In genomic region chr5:18807256-18808193, GRCh38 we compare ENCODE assay signal across 22 cellular contexts.
A peak's percentile ranks its signal among the peaks of the same experiment; 100 is the strongest.
DNase-seq lines count a peak whose midpoint lies in the region; ATAC-seq, FAIRE-seq and TF ChIP-seq lines count a peak whose summit lies in the region.
"Had no signal": no experiment of that assay in that cellular context is flagged by ENCODE, and none has a peak within 500 bp of the region (broad histone marks: within the 10 kb centered on the region; RNA-seq: fewer than 3 reads in every experiment).

No MANE protein-coding gene starts in this region.

- no peaks in the 10 kb centered on the region for H3K27me3 ChIP-seq in GM12878 (replicated peaks in 1 of 2; ENCODE audit: control insufficient read depth in 2 of 2, insufficient read depth in 2 of 2, low read length in 1 of 2)
- H3K27me3 ChIP-seq: MG63, SJSA1 had no signal

- TF ChIP-seq EP300 in GM12878 (IDR thresholded peaks at IDR 0.05; ENCODE audit: borderline replicate concordance in 1 of 2, control insufficient read depth in 1 of 2, low read depth in 2 of 2, low read length in 2 of 2), result no peak

- BruUV-seq in GM12878 (replicated peaks; lab: Mats Ljungman, UMichigan), result no TSS peak

- TF ChIP-seq POLR2A in GM12878 (IDR thresholded peaks at IDR 0.05; ENCODE audit: low read depth, low read length), result no peak

- no peaks in the 10 kb centered on the region for H4K20me1 ChIP-seq in GM12878 (ENCODE audit: control insufficient read depth, insufficient read depth)

- POLR2A ChIA-PET in GM12878 (lab: Charles Lee), result no interaction called here

- 37% methylated on average over 11 of the region's 11 CpGs for WGBS in GM12878 (ENCODE audit: insufficient coverage, insufficient replicate concordance, low lambda C conversion rate, missing lambda C conversion rate)

- TF ChIP-seq RAD21 in GM12878 (IDR thresholded peaks at IDR 0.05; ENCODE audit: insufficient read depth, low read depth, low read length), result no peak

- H3K9ac ChIP-seq in GM12878 (ENCODE audit: control insufficient read depth, insufficient read depth, low read length), result no peak overlapping the region

- H3K4me2 ChIP-seq in GM12878 (ENCODE audit: control insufficient read depth, insufficient read depth), result no peak overlapping the region

- FAIRE-seq in GM12878 (lab: Jason Lieb, UNC) (no peak), urothelium cell line (lab: Jason Lieb, UNC) (peak; percentile 91)
- FAIRE-seq: GM12891 had no signal

- CTCF ChIA-PET in GM12878 (lab: Yijun Ruan, JAX), result no interaction called here

- H3K36me3 ChIP-seq in GM12878 (ENCODE audit: control insufficient read depth in 2 of 2, insufficient read depth in 2 of 2, low read length in 1 of 2), result no peaks in the 10 kb centered on the region
- H3K36me3 ChIP-seq: MG63, SJSA1 had no signal

- RAD21 ChIA-PET in GM12878 (lab: Charles Lee; ENCODE audit: unreplicated experiment), result no interaction called here

- peak; percentile 46 to 49 for ATAC-seq in activated CD4-positive, CD25-positive, alpha-beta regulatory T cell treated with anti-CD3 and anti-CD28 coated beads, Interleukin-2, amount 50 U/mL, for 24 hours
- ATAC-seq in HG02884 (IDR thresholded peaks at IDR 0.05; ENCODE audit: unreplicated experiment), result peak; percentile 54
- ATAC-seq in GM12878, result peak; percentile 34; the same call in 2 of the 3 replicates
- no peak for ATAC-seq in GM18858 (IDR thresholded peaks at IDR 0.05; ENCODE audit: unreplicated experiment)

- SMC1A ChIA-PET in GM12878 (lab: Charles Lee; ENCODE audit: uncharacterized antibody, unreplicated experiment), result no interaction called here

- no peak overlapping the region for H3K4me3 ChIP-seq in GM12878
- H3K4me3 ChIP-seq: MG63, SJSA1 had no signal

- TF ChIP-seq CTCF in GM12878 (IDR thresholded peaks at IDR 0.05 in 2 of 3, conservative IDR thresholded peaks at IDR 0.05 in 1 of 3; ENCODE audit: control insufficient read depth in 2 of 3, extremely low read depth in 1 of 3, insufficient read depth in 1 of 3, low read depth in 3 of 3, low read length in 3 of 3), result no peak

- in situ Hi-C loops in GM12878 (cut with MboI), result no loop called here

- H3K4me1 ChIP-seq in GM12878 (ENCODE audit: control insufficient read depth, insufficient read depth, low read length), result no peaks in the 10 kb centered on the region

- H3K79me2 ChIP-seq in GM12878 (ENCODE audit: control insufficient read depth, insufficient read depth, low read length), result no peaks in the 10 kb centered on the region

- no peak overlapping the region for H3K27ac ChIP-seq in GM12878 (ENCODE audit: control insufficient read depth, insufficient read depth)
- H3K27ac ChIP-seq: C4-2B, SJSA1 had no signal

- no peaks in the 10 kb centered on the region for H3K9me3 ChIP-seq in GM12878 (replicated peaks; ENCODE audit: control insufficient read depth, insufficient read depth, low read length)
- H3K9me3 ChIP-seq: MG63, SJSA1 had no signal

- DNase-seq in activated CD4-positive, CD25-positive, alpha-beta regulatory T cell (lab: John Stamatoyannopoulos, UW), result no peak
- DNase-seq in GM12878 (ENCODE audit: low read depth, low spot score) (no peak), urothelium cell line (ENCODE audit: low spot score) (no peak), AML-193 (lab: John Stamatoyannopoulos, UW) (no peak)
- no peak for DNase-seq in effector CD4-positive, alpha-beta T cell
- DNase-seq: 8988T, DMS79 treated with DMSO at 0.1 percent for 48 hours, H9, Karpas-422, MG63, NCI-H1417, NCI-H1694 treated with DMSO at 0.1 percent for 48 hours, NCI-H2081 treated with DMSO at 0.1 percent for 48 hours, NCI-H2171 treated with DMSO at 0.1 percent for 48 hours, NCI-H526, OCI-M1 had no signal

- H2AFZ ChIP-seq in GM12878 (ENCODE audit: control insufficient read depth, low read depth, low read length), result no peak overlapping the region

- intact Hi-C loops in GM12878 (cut with micrococcal nuclease; ENCODE audit: unreplicated experiment), result no loop called here

TF ChIP-seq in GM12878, 131 proteins besides CTCF, POLR2A, EP300 and RAD21:
- TF ChIP-seq NKRF (conservative IDR thresholded peaks at IDR 0.05), result no peak
- TF ChIP-seq ZSCAN29 (IDR thresholded peaks at IDR 0.05), result no peak
- TF ChIP-seq FOXM1 (IDR thresholded peaks at IDR 0.05; ENCODE audit: low read depth, low read length), result no peak
- no peak for TF ChIP-seq FOXK2 (IDR thresholded peaks at IDR 0.05)
- TF ChIP-seq ZNF24 (IDR thresholded peaks at IDR 0.05), result no peak
- TF ChIP-seq SMARCA5 (IDR thresholded peaks at IDR 0.05), result no peak
- TF ChIP-seq HDAC2 (IDR thresholded peaks at IDR 0.05), result no peak
- TF ChIP-seq PBX3 (IDR thresholded peaks at IDR 0.05; ENCODE audit: insufficient replicate concordance, low read depth, low read length), result no peak
- TF ChIP-seq TCF12 (IDR thresholded peaks at IDR 0.05; ENCODE audit: low read depth, low read length), result no peak
- TF ChIP-seq E2F8 (IDR thresholded peaks at IDR 0.05; ENCODE audit: low read depth, partially characterized antibody), result no peak
- no peak for TF ChIP-seq MAX (IDR thresholded peaks at IDR 0.05; ENCODE audit: low read depth, low read length)
- TF ChIP-seq BHLHE40 (IDR thresholded peaks at IDR 0.05; ENCODE audit: borderline replicate concordance in 1 of 2, low read depth in 2 of 2, low read length in 1 of 2), result no peak
- TF ChIP-seq NFIC (IDR thresholded peaks at IDR 0.05; ENCODE audit: low read depth, low read length), result no peak
- TF ChIP-seq NFXL1 (IDR thresholded peaks at IDR 0.05; ENCODE audit: borderline replicate concordance), result no peak
- no peak for TF ChIP-seq MYC (IDR thresholded peaks at IDR 0.05; ENCODE audit: insufficient read depth, insufficient read length, insufficient replicate concordance, low read length, severe bottlenecking)
- TF ChIP-seq NRF1 (conservative IDR thresholded peaks at IDR 0.05; ENCODE audit: low read depth, low read length), result no peak
